In the genomic region with DNA sequence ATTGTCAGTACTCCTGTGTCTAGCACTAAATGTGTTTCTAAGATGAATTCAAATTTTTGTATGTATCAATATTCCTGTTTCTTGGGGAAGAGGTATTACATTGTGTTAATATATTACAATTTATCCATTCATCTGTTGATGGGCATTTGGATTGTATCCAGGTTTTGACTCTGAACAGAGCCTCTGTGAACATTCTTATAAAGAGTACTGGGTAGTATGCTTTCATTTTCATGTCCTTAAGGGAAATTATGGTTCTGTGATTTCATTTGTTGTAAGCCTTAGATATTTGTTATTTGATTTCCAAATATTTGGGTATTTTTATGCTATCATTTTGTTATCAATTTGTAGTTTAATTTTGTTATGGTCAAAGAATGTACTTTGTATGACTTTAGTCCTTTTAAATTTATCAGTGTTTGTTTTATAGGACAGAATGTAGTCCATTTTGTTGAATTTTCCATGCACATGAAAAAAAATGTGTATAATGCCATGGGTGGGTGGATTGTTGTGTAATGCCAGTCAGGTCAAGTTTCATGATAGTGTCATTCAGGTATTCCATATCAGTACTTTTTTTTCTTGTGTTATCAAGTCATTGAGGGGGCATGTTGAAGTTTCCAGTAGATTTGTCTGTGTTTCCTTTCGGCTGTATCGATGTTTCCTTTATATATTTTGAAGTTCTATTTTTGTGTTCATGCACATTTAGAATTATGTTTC, we compare ENCODE assay signal across 16 cellular contexts. TPM values are rescaled to one million over a fixed set of nuclear protein-coding genes. Genes with fewer than 3 reads are reported as not detected.
A peak's percentile ranks its signal among the peaks of the same experiment; 100 is the strongest.
DNase-seq lines count a peak whose midpoint lies in the region; ATAC-seq and FAIRE-seq lines count a peak whose summit lies in the region.
"Had no signal": no experiment of that assay in that cellular context is flagged by ENCODE, and none has a peak within 500 bp of the region (broad histone marks: within the 10 kb centered on the region; RNA-seq: fewer than 3 reads in every experiment).

No MANE protein-coding gene starts in this region.

- H3K27ac Mint-ChIP-seq in stimulated activated naive B cell treated with anti-CD40 and anti-IgM and Interleukin-4, amounts not matched to agents 10 μg/mL and 1 μg/mL and 100 μg/mL, for 72 hours, result no peak overlapping the region
- H3K27ac Mint-ChIP-seq: activated naive CD8-positive, alpha-beta T cell treated with anti-CD3 and anti-CD28 coated beads, Interleukin-2, amount 10 ng/mL, durations not matched to agents 7 days and 5 days had no signal

- FAIRE-seq in RCC 7860 (lab: Jason Lieb, UNC), result peak; percentile 60
- FAIRE-seq: keratinocyte had no signal

- H3K27me3 Mint-ChIP-seq in stimulated activated naive B cell treated with anti-CD40 and anti-IgM and Interleukin-4, amounts not matched to agents 10 μg/mL and 1 μg/mL and 100 μg/mL, for 72 hours, result no peaks in the 10 kb centered on the region
- H3K27me3 Mint-ChIP-seq: activated naive CD8-positive, alpha-beta T cell treated with anti-CD3 and anti-CD28 coated beads, Interleukin-2, amount 10 ng/mL, durations not matched to agents 7 days and 5 days had no signal

- H3K4me1 Mint-ChIP-seq in stimulated activated naive B cell treated with anti-CD40 and anti-IgM and Interleukin-4, amounts not matched to agents 10 μg/mL and 1 μg/mL and 100 μg/mL, for 72 hours, result peaks cover 23 to 60% of the 10 kb centered on the region in 2 donors

- intact Hi-C loops in Right ventricle myocardium superior (cut with DNase I) (no loop called here), Right ventricle myocardium inferior (cut with DNase I) (loop anchor here (5.0 kb wide), 1 partner anchor 35 kb away; no protein-coding TSS in a partner anchor), posterior cingulate gyrus (cut with DNase I) (no loop called here)

- peaks cover 38 to 59% of the 10 kb centered on the region in 2 donors for H3K36me3 Mint-ChIP-seq in stimulated activated naive B cell treated with anti-CD40 and anti-IgM and Interleukin-4, amounts not matched to agents 10 μg/mL and 1 μg/mL and 100 μg/mL, for 72 hours

- peak overlapping the region; percentile 43 to 62 for H3K4me3 Mint-ChIP-seq in stimulated activated naive B cell treated with anti-CD40 and anti-IgM and Interleukin-4, amounts not matched to agents 10 μg/mL and 1 μg/mL and 100 μg/mL, for 72 hours
- H3K4me3 Mint-ChIP-seq: activated naive CD8-positive, alpha-beta T cell treated with anti-CD3 and anti-CD28 coated beads, Interleukin-2, amount 10 ng/mL, durations not matched to agents 7 days and 5 days had no signal

- peaks cover 0 to 5% of the 10 kb centered on the region in 2 donors for H3K9me3 Mint-ChIP-seq in stimulated activated naive B cell treated with anti-CD40 and anti-IgM and Interleukin-4, amounts not matched to agents 10 μg/mL and 1 μg/mL and 100 μg/mL, for 72 hours

- peak; percentile 43 for ATAC-seq in Right ventricle myocardium superior (ENCODE audit: poor library complexity)
- no peak for ATAC-seq in Right ventricle myocardium inferior
- ATAC-seq in stimulated activated naive B cell treated with anti-CD40 and anti-IgM and Interleukin-4, amounts not matched to agents 10 μg/mL and 1 μg/mL and 100 μg/mL, for 72 hours (replicated peaks), result no peak
- ATAC-seq: foreskin keratinocyte had no signal

- DNase-seq in Right ventricle myocardium superior (no peak), Right ventricle myocardium inferior (ENCODE audit: missing footprints) (no peak), RCC 7860 (ENCODE audit: low spot score) (no peak), dermis microvascular lymphatic vessel endothelial cell (ENCODE audit: low read depth in 2 of 2) (peak; percentile 25 to 47), posterior cingulate gyrus (no peak), GM19240 (ENCODE audit: insufficient read length, low spot score) (no peak)
- DNase-seq in stimulated activated naive B cell treated with anti-CD40 and anti-IgM and Interleukin-4, amounts not matched to agents 10 μg/mL and 1 μg/mL and 100 μg/mL, for 72 hours, result no peak
- no peak for DNase-seq in effector CD8-positive, alpha-beta T cell (lab: John Stamatoyannopoulos, UW)
- DNase-seq: activated CD4-positive, alpha-beta T cell treated with anti-CD3 and anti-CD28 coated beads, Interleukin-2, amount 50 U/mL, for 4 hours; activated naive CD8-positive, alpha-beta T cell treated with anti-CD3 and anti-CD28 coated beads, Interleukin-2, amount 10 ng/mL, durations not matched to agents 7 days and 5 days; foreskin keratinocyte; H7; NCI-H2107; stimulated activated CD4-positive, alpha-beta T cell treated with anti-CD3 and anti-CD28 coated beads, Interleukin-4, amount 100 ng/mL, for 1 hour; stimulated activated naive CD4-positive, alpha-beta T cell had no signal

RNA-seq across cellular contexts. Expression of a gene that starts 38.4 kb away (rescaled TPM):
- total RNA-seq in Right ventricle myocardium superior (18.0 TPM), Right ventricle myocardium inferior (19.4 TPM), dermis microvascular lymphatic vessel endothelial cell (7.7 and 9.6 TPM in 2 replicates)

Comparison
In these comparisons a context has a peak if more than half of its experiments do, and no peak if none do; other contexts are left out.
1. DNase-seq: peak in dermis microvascular lymphatic vessel endothelial cell (2 of 2); none in Right ventricle myocardium superior (single experiment), Right ventricle myocardium inferior (single experiment), RCC 7860 (single experiment), stimulated activated naive B cell treated with anti-CD40 and anti-IgM and Interleukin-4, amounts not matched to agents 10 μg/mL and 1 μg/mL and 100 μg/mL, for 72 hours (single experiment), posterior cingulate gyrus (0 of 10), effector CD8-positive, alpha-beta T cell (single experiment) and GM19240 (single experiment).